14 cellular contexts compared by ENCODE assay signal in genomic region chr10:35213699-35214098, GRCh38.
DNase-seq lines count a peak whose midpoint lies in the region; ATAC-seq and TF ChIP-seq lines count a peak whose summit lies in the region.
"Had no signal": no experiment of that assay in that cellular context is flagged by ENCODE, and none has a peak within 500 bp of the region (broad histone marks: within the 10 kb centered on the region; RNA-seq: fewer than 3 reads in every experiment).

No MANE protein-coding gene starts in this region.

- no peak overlapping the region for H4K8ac ChIP-seq in neuronal stem cell (ENCODE audit: low read depth, low read length)

- H3K27me3 ChIP-seq in CD8-positive, alpha-beta memory T cell (ENCODE audit: insufficient read depth, low read length, poor library complexity, severe bottlenecking), result no peaks in the 10 kb centered on the region
- H3K27me3 ChIP-seq in dorsolateral prefrontal cortex (no peaks in the 10 kb centered on the region), neuronal stem cell (ENCODE audit: control insufficient read depth in 3 of 3, insufficient read depth in 3 of 3, low read depth in 1 of 3, low read length in 3 of 3) (no peaks in the 10 kb centered on the region)
- H3K27me3 ChIP-seq: MG63 had no signal

- H3K36me3 Mint-ChIP-seq in CD8-positive, alpha-beta memory T cell, result peaks cover 0 to 41% (median 0%) of the 10 kb centered on the region in 3 donors
- H3K36me3 Mint-ChIP-seq in activated CD8-positive, alpha-beta T cell treated with anti-CD3 and anti-CD28 coated beads for 36 hours (ENCODE audit: low read depth), result peaks cover 29% of the 10 kb centered on the region
- peaks cover 27% of the 10 kb centered on the region for H3K36me3 Mint-ChIP-seq in nephron progenitor cell (ENCODE audit: low read depth)

- H2BK12ac ChIP-seq in neuronal stem cell (ENCODE audit: low read length), result no peak overlapping the region

- no peak for DNase-seq in CD8-positive, alpha-beta memory T cell
- DNase-seq in activated CD8-positive, alpha-beta T cell treated with anti-CD3 and anti-CD28 coated beads for 36 hours, result no peak
- DNase-seq in dorsolateral prefrontal cortex, result no peak
- no peak for DNase-seq in nephron progenitor cell
- no peak for DNase-seq in SW 1271 (lab: John Stamatoyannopoulos, UW)
- no peak for DNase-seq in NCI-H2196 treated with DMSO at 0.1 percent for 48 hours (lab: John Stamatoyannopoulos, UW; ENCODE audit: unreplicated experiment)
- no peak for DNase-seq in neuronal stem cell (ENCODE audit: low spot score)
- DNase-seq: DMS153, EL, MG63, NCI-H1105, NCI-H1694 treated with DMSO at 0.1 percent for 48 hours, NCI-H446 treated with DMSO at 0.1 percent for 48 hours, NCI-H748 treated with DMSO at 0.1 percent for 48 hours had no signal

- H3K9ac ChIP-seq in neuronal stem cell (ENCODE audit: low read depth, low read length, poor library complexity), result no peak overlapping the region

- H3K27ac ChIP-seq in CD8-positive, alpha-beta memory T cell (ENCODE audit: low read depth, low read length), result no peak overlapping the region
- H3K27ac ChIP-seq in dorsolateral prefrontal cortex (peak overlapping the region in 51 of 59 donors; percentile 6 to 91 (median 74)), neuronal stem cell (replicated peaks; ENCODE audit: low read length) (no peak overlapping the region)

- no CpG with 5 or more reads among the region's 7 CpGs for WGBS in neuronal stem cell (ENCODE audit: extremely low coverage in 2 of 2, insufficient read length in 2 of 2, insufficient replicate concordance in 1 of 2), 2 donors

- H2AK5ac ChIP-seq in neuronal stem cell (ENCODE audit: low read depth, low read length), result no peak overlapping the region

- H2BK5ac ChIP-seq in neuronal stem cell (ENCODE audit: low read length), result no peak overlapping the region

- CTCF ChIA-PET in CD8-positive, alpha-beta memory T cell (lab: Charles Lee), result interaction anchor here (1.1 to 11.7 kb wide), 2 partner anchors 93 to 123 kb away, joined by 3 to 122 read pairs; no protein-coding TSS in a partner anchor
- CTCF ChIA-PET in activated CD8-positive, alpha-beta T cell treated with anti-CD3 and anti-CD28 coated beads for 36 hours (lab: Charles Lee), result interaction anchor here (1.4 to 10.8 kb wide), 3 partner anchors 18 to 90 kb away, joined by 4 to 255 read pairs (median 10); partner anchors contain the start of gene CREM

- ATAC-seq in activated CD8-positive, alpha-beta T cell treated with anti-CD3 and anti-CD28 coated beads for 36 hours, result no peak

- H3K4me3 ChIP-seq in CD8-positive, alpha-beta memory T cell (ENCODE audit: low read length), result no peak overlapping the region
- H3K4me3 ChIP-seq in dorsolateral prefrontal cortex, result no peak overlapping the region
- no peak overlapping the region for H3K4me3 ChIP-seq in neuronal stem cell (ENCODE audit: low read length in 2 of 2)
- H3K4me3 ChIP-seq: MG63 had no signal

- no peak overlapping the region for H4K91ac ChIP-seq in neuronal stem cell (ENCODE audit: low read depth, low read length, poor library complexity)

- POLR2A ChIA-PET in CD8-positive, alpha-beta memory T cell (lab: Charles Lee), result no interaction called here
- POLR2A ChIA-PET in activated CD8-positive, alpha-beta T cell treated with anti-CD3 and anti-CD28 coated beads for 36 hours (lab: Charles Lee), result interaction anchor here (0.8 kb wide), 1 partner anchor 13 kb away, joined by 3 read pairs; no protein-coding TSS in a partner anchor

- no peak overlapping the region for H3K4ac ChIP-seq in neuronal stem cell (ENCODE audit: low read length)

- no peak overlapping the region for H2AFZ ChIP-seq in neuronal stem cell (ENCODE audit: low read length)

- H3K9me3 ChIP-seq in CD8-positive, alpha-beta memory T cell (ENCODE audit: low read length), result no peaks in the 10 kb centered on the region
- no peaks in the 10 kb centered on the region for H3K9me3 ChIP-seq in neuronal stem cell (replicated peaks in 1 of 2; ENCODE audit: control insufficient read depth in 2 of 2, insufficient read depth in 1 of 2, low read depth in 1 of 2, low read length in 2 of 2)
- H3K9me3 ChIP-seq: MG63 had no signal

- no peak overlapping the region for H3K14ac ChIP-seq in neuronal stem cell (ENCODE audit: low read length)

- peak overlapping the region in 5 of 8 donors; percentile 11 to 49 (median 24) for H3K27ac Mint-ChIP-seq in CD8-positive, alpha-beta memory T cell
- H3K27ac Mint-ChIP-seq in activated CD8-positive, alpha-beta T cell treated with anti-CD3 and anti-CD28 coated beads for 36 hours, result peak overlapping the region; percentile 14
- peak overlapping the region; percentile 67 for H3K27ac Mint-ChIP-seq in nephron progenitor cell

- no peak overlapping the region for H3K18ac ChIP-seq in neuronal stem cell (ENCODE audit: low read length)

- H3K9me3 Mint-ChIP-seq in CD8-positive, alpha-beta memory T cell, result no peaks in the 10 kb centered on the region
- H3K9me3 Mint-ChIP-seq in activated CD8-positive, alpha-beta T cell treated with anti-CD3 and anti-CD28 coated beads for 36 hours, result no peaks in the 10 kb centered on the region
- no peaks in the 10 kb centered on the region for H3K9me3 Mint-ChIP-seq in nephron progenitor cell

- H2BK15ac ChIP-seq in neuronal stem cell (ENCODE audit: low read length), result no peak overlapping the region

- H2BK120ac ChIP-seq in neuronal stem cell (ENCODE audit: low read depth, low read length), result no peak overlapping the region

- H3K27me3 Mint-ChIP-seq in CD8-positive, alpha-beta memory T cell, result peaks cover 2 to 5% of the 10 kb centered on the region in 2 donors
- no peaks in the 10 kb centered on the region for H3K27me3 Mint-ChIP-seq in activated CD8-positive, alpha-beta T cell treated with anti-CD3 and anti-CD28 coated beads for 36 hours
- H3K27me3 Mint-ChIP-seq in nephron progenitor cell (ENCODE audit: low read depth, poor library complexity), result peaks cover 10% of the 10 kb centered on the region

- no peak for TF ChIP-seq CTCF in activated CD8-positive, alpha-beta T cell treated with anti-CD3 and anti-CD28 coated beads for 36 hours (IDR thresholded peaks at IDR 0.05)
- no peak for TF ChIP-seq CTCF in dorsolateral prefrontal cortex (IDR thresholded peaks at IDR 0.05 in 54 of 56, conservative IDR thresholded peaks at IDR 0.05 in 2 of 56; ENCODE audit: low read depth in 1 of 56, partially characterized antibody in 56 of 56)
- no peak for TF ChIP-seq CTCF in nephron progenitor cell (IDR thresholded peaks at IDR 0.05)

- H3K4me2 ChIP-seq in neuronal stem cell (ENCODE audit: insufficient read depth, low read length, poor library complexity, severe bottlenecking), result no peak overlapping the region

- intact Hi-C loops in activated CD8-positive, alpha-beta T cell treated with anti-CD3 and anti-CD28 coated beads for 36 hours (cut with micrococcal nuclease), result loop anchor here (10.0 kb wide), 1 partner anchor 219 kb away; no protein-coding TSS in a partner anchor
- intact Hi-C loops in dorsolateral prefrontal cortex (cut with DNase I), result no loop called here

- H3K79me1 ChIP-seq in neuronal stem cell (ENCODE audit: low read depth, low read length), result no peaks in the 10 kb centered on the region

- no peaks in the 10 kb centered on the region for H3K36me3 ChIP-seq in CD8-positive, alpha-beta memory T cell (ENCODE audit: insufficient read depth, low read length)
- H3K36me3 ChIP-seq in neuronal stem cell (replicated peaks in 1 of 2; ENCODE audit: control insufficient read depth in 2 of 2, insufficient read depth in 2 of 2, low read length in 2 of 2), result peaks cover 0 to 2% of the 10 kb centered on the region in 2 donors
- H3K36me3 ChIP-seq: MG63 had no signal

- peak overlapping the region in 1 of 7 donors; percentile 15 for H3K4me3 Mint-ChIP-seq in CD8-positive, alpha-beta memory T cell
- no peak overlapping the region for H3K4me3 Mint-ChIP-seq in activated CD8-positive, alpha-beta T cell treated with anti-CD3 and anti-CD28 coated beads for 36 hours
- no peak overlapping the region for H3K4me3 Mint-ChIP-seq in nephron progenitor cell

- H3K4me1 Mint-ChIP-seq in CD8-positive, alpha-beta memory T cell, result peaks cover 16 to 26% (median 16%) of the 10 kb centered on the region in 3 donors
- H3K4me1 Mint-ChIP-seq in activated CD8-positive, alpha-beta T cell treated with anti-CD3 and anti-CD28 coated beads for 36 hours (ENCODE audit: low read depth), result peaks cover 39% of the 10 kb centered on the region
- H3K4me1 Mint-ChIP-seq in nephron progenitor cell, result peaks cover 16% of the 10 kb centered on the region

- H3K4me1 ChIP-seq in CD8-positive, alpha-beta memory T cell (ENCODE audit: insufficient read depth, low read length), result peaks cover 2% of the 10 kb centered on the region
- H3K4me1 ChIP-seq in neuronal stem cell (ENCODE audit: control insufficient read depth in 2 of 2, insufficient read depth in 1 of 2, low read depth in 1 of 2, low read length in 2 of 2), result peaks cover 13 to 18% of the 10 kb centered on the region in 2 donors

- H3K23ac ChIP-seq in neuronal stem cell (ENCODE audit: low read depth, low read length, poor library complexity), result no peak overlapping the region

Comparison
In these comparisons a context has a peak if more than half of its experiments do, and no peak if none do; other contexts are left out.
1. H3K27ac ChIP-seq: peak in dorsolateral prefrontal cortex (51 of 59); none in CD8-positive, alpha-beta memory T cell (single experiment) and neuronal stem cell (single experiment).
2. H3K27ac Mint-ChIP-seq: peak in every context shown above with its lines; median percentile 67 in nephron progenitor cell; 24 in CD8-positive, alpha-beta memory T cell; 14 in activated CD8-positive, alpha-beta T cell treated with anti-CD3 and anti-CD28 coated beads for 36 hours.